In genomic region chr2:21161122-21161521, GRCh38 we compare ENCODE assay signal across 29 cellular contexts. TPM values are rescaled to one million over a fixed set of nuclear protein-coding genes. Genes with fewer than 3 reads are reported as not detected.
"Had no signal": no experiment of that assay in that cellular context is flagged by ENCODE, and none has a peak within 500 bp of the region (broad histone marks: within the 10 kb centered on the region; RNA-seq: fewer than 3 reads in every experiment).

No MANE protein-coding gene starts in this region.

- DNase-seq: activated CD4-positive, alpha-beta memory T cell treated with anti-CD3 and anti-CD28 coated beads, Interleukin-2, amount 10 ng/mL, durations not matched to agents 7 days and 5 days; activated CD4-positive, alpha-beta T cell treated with anti-CD3 and anti-CD28 coated beads for 36 hours; activated CD4-positive, alpha-beta T cell treated with anti-CD3 and anti-CD28 coated beads, Interleukin-2, amount 10 ng/mL, durations not matched to agents 24 days and 14 days; activated CD4-positive, CD25-positive, alpha-beta regulatory T cell; activated CD4-positive, CD25-positive, alpha-beta regulatory T cell treated with anti-CD3 and anti-CD28 coated beads, Interleukin-2, amount 50 U/mL, for 72 hours; activated CD8-positive, alpha-beta memory T cell treated with anti-CD3 and anti-CD28 coated beads, Interleukin-2, amount 50 U/mL, for 48 hours; activated gamma-delta T cell; activated naive CD4-positive, alpha-beta T cell; activated naive CD4-positive, alpha-beta T cell treated with anti-CD3 and anti-CD28 coated beads, Interleukin-2, amount 10 ng/mL, durations not matched to agents 7 days and 5 days; activated naive CD8-positive, alpha-beta T cell treated with anti-CD3 and anti-CD28 coated beads, Interleukin-2, amount 10 ng/mL, durations not matched to agents 7 days and 5 days; activated T-cell treated with anti-CD3 and anti-CD28 coated beads for 4 hours; activated T-cell treated with anti-CD3 and anti-CD28 coated beads, Interleukin-2, amount 50 U/mL, for 24 hours; activated T-cell treated with anti-CD3 and anti-CD28 coated beads, Interleukin-2, amount 50 U/mL, for 72 hours; brain microvascular endothelial cell; cortex of kidney; dermis blood vessel endothelial cell; effector CD4-positive, alpha-beta T cell; effector memory CD8-positive, alpha-beta T cell; erythroblast; foreskin keratinocyte; gastrocnemius medialis; glutamatergic neuron; T-helper 2 cell had no signal

- H3K9me3 Mint-ChIP-seq: activated CD4-positive, alpha-beta T cell treated with anti-CD3 and anti-CD28 coated beads, Interleukin-2, amount 10 ng/mL, durations not matched to agents 24 days and 14 days; activated T-cell treated with anti-CD3 and anti-CD28 coated beads, Interleukin-2, amount 50 U/mL, for 24 hours had no signal

- H3K36me3 Mint-ChIP-seq: activated naive CD4-positive, alpha-beta T cell treated with anti-CD3 and anti-CD28 coated beads, Interleukin-2, amount 10 ng/mL, durations not matched to agents 7 days and 5 days; activated naive CD4-positive, alpha-beta T cell treated with anti-CD3 and anti-CD28 coated beads, Interleukin-2, amount 50 U/mL, for 72 hours; activated naive CD8-positive, alpha-beta T cell treated with anti-CD3 and anti-CD28 coated beads, Interleukin-2, amount 10 ng/mL, durations not matched to agents 7 days and 5 days had no signal

- ATAC-seq: activated CD4-positive, alpha-beta T cell treated with anti-CD3 and anti-CD28 coated beads for 36 hours; activated naive CD4-positive, alpha-beta T cell treated with anti-CD3 and anti-CD28 coated beads, Interleukin-2, amount 50 U/mL, for 72 hours; activated T-cell treated with anti-CD3 and anti-CD28 coated beads, Interleukin-2, amount 50 U/mL, for 72 hours; effector memory CD8-positive, alpha-beta T cell; foreskin keratinocyte; gastrocnemius medialis had no signal

- H3K27ac Mint-ChIP-seq: activated CD4-positive, alpha-beta memory T cell treated with anti-CD3 and anti-CD28 coated beads, Interleukin-2, amount 10 ng/mL, durations not matched to agents 7 days and 5 days; activated CD4-positive, alpha-beta T cell treated with anti-CD3 and anti-CD28 coated beads for 36 hours; activated CD4-positive, alpha-beta T cell treated with anti-CD3 and anti-CD28 coated beads, Interleukin-2, amount 10 ng/mL, durations not matched to agents 24 days and 14 days; activated naive CD4-positive, alpha-beta T cell treated with anti-CD3 and anti-CD28 coated beads, Interleukin-2, amount 10 ng/mL, durations not matched to agents 7 days and 5 days; activated naive CD4-positive, alpha-beta T cell treated with anti-CD3 and anti-CD28 coated beads, Interleukin-2, amount 50 U/mL, for 72 hours; activated naive CD8-positive, alpha-beta T cell treated with anti-CD3 and anti-CD28 coated beads, Interleukin-2, amount 10 ng/mL, durations not matched to agents 7 days and 5 days; activated T-cell treated with anti-CD3 and anti-CD28 coated beads, Interleukin-2, amount 50 U/mL, for 24 hours; activated T-cell treated with anti-CD3 and anti-CD28 coated beads, Interleukin-2, amount 50 U/mL, for 72 hours; effector memory CD8-positive, alpha-beta T cell had no signal

- H3K4me1 Mint-ChIP-seq: activated CD4-positive, alpha-beta memory T cell treated with anti-CD3 and anti-CD28 coated beads, Interleukin-2, amount 10 ng/mL, durations not matched to agents 7 days and 5 days; activated CD4-positive, alpha-beta T cell treated with anti-CD3 and anti-CD28 coated beads for 36 hours; activated CD4-positive, alpha-beta T cell treated with anti-CD3 and anti-CD28 coated beads, Interleukin-2, amount 10 ng/mL, durations not matched to agents 24 days and 14 days; activated naive CD4-positive, alpha-beta T cell treated with anti-CD3 and anti-CD28 coated beads, Interleukin-2, amount 10 ng/mL, durations not matched to agents 7 days and 5 days; activated naive CD8-positive, alpha-beta T cell treated with anti-CD3 and anti-CD28 coated beads, Interleukin-2, amount 10 ng/mL, durations not matched to agents 7 days and 5 days; central memory CD8-positive, alpha-beta T cell had no signal

- H3K4me3 Mint-ChIP-seq: activated CD4-positive, alpha-beta memory T cell treated with anti-CD3 and anti-CD28 coated beads, Interleukin-2, amount 10 ng/mL, durations not matched to agents 7 days and 5 days; activated CD4-positive, alpha-beta T cell treated with anti-CD3 and anti-CD28 coated beads for 36 hours; activated CD4-positive, alpha-beta T cell treated with anti-CD3 and anti-CD28 coated beads, Interleukin-2, amount 10 ng/mL, durations not matched to agents 24 days and 14 days; activated naive CD4-positive, alpha-beta T cell treated with anti-CD3 and anti-CD28 coated beads, Interleukin-2, amount 10 ng/mL, durations not matched to agents 7 days and 5 days; activated naive CD8-positive, alpha-beta T cell treated with anti-CD3 and anti-CD28 coated beads, Interleukin-2, amount 10 ng/mL, durations not matched to agents 7 days and 5 days; activated T-cell treated with anti-CD3 and anti-CD28 coated beads, Interleukin-2, amount 50 U/mL, for 24 hours; activated T-cell treated with anti-CD3 and anti-CD28 coated beads, Interleukin-2, amount 50 U/mL, for 72 hours; central memory CD8-positive, alpha-beta T cell; effector memory CD8-positive, alpha-beta T cell had no signal

- H3K27me3 Mint-ChIP-seq: activated CD4-positive, alpha-beta memory T cell treated with anti-CD3 and anti-CD28 coated beads, Interleukin-2, amount 10 ng/mL, durations not matched to agents 7 days and 5 days; activated CD4-positive, alpha-beta T cell treated with anti-CD3 and anti-CD28 coated beads, Interleukin-2, amount 10 ng/mL, durations not matched to agents 24 days and 14 days; activated naive CD4-positive, alpha-beta T cell treated with anti-CD3 and anti-CD28 coated beads, Interleukin-2, amount 10 ng/mL, durations not matched to agents 7 days and 5 days; activated naive CD8-positive, alpha-beta T cell treated with anti-CD3 and anti-CD28 coated beads, Interleukin-2, amount 10 ng/mL, durations not matched to agents 7 days and 5 days; activated T-cell treated with anti-CD3 and anti-CD28 coated beads, Interleukin-2, amount 50 U/mL, for 24 hours; central memory CD8-positive, alpha-beta T cell; effector memory CD8-positive, alpha-beta T cell had no signal

RNA-seq across cellular contexts. Expression of gene TDRD15, which starts 37.4 kb away (rescaled TPM):
- total RNA-seq: activated CD4-positive, alpha-beta T cell treated with anti-CD3 and anti-CD28 coated beads for 36 hours; activated CD4-positive, alpha-beta T cell treated with anti-CD3 and anti-CD28 coated beads, Interleukin-2, amount 10 ng/mL, durations not matched to agents 24 days and 14 days; activated naive CD4-positive, alpha-beta T cell treated with anti-CD3 and anti-CD28 coated beads, Interleukin-2, amount 50 U/mL, for 72 hours; activated T-cell treated with anti-CD3 and anti-CD28 coated beads, Interleukin-2, amount 50 U/mL, for 72 hours; ascending aorta; bronchial epithelial cell; cardiac septum; dermis blood vessel endothelial cell; foreskin keratinocyte; T-helper 1 cell treated with Interleukin-12 subunit alpha and Interleukin-12 subunit beta and Interleukin-4 antibody, amounts not matched to agents 30 ng/mL and 1 ng/mL, for 36 hours had no signal
